Comparison of ENCODE assay signal across 8 cellular contexts in genomic region chr14:64232095-64232830, GRCh38.
DNase-seq lines count a peak whose midpoint lies in the region; ATAC-seq lines count a peak whose summit lies in the region.

No MANE protein-coding gene starts in this region.

- DNase-seq in amniotic epithelial cell (ENCODE audit: low read depth): peak; percentile 51
- DNase-seq in non-pigmented ciliary epithelial cell (ENCODE audit: low read depth): peak; percentile 81
- no peak for DNase-seq in NCI-H146 (lab: John Stamatoyannopoulos, UW)
- no peak for DNase-seq in SIG-M5 treated with dmso at 0.1 percent for 504 hours (lab: John Stamatoyannopoulos, UW; ENCODE audit: unreplicated experiment)
- DNase-seq in NK-92 (lab: John Stamatoyannopoulos, UW; ENCODE audit: unreplicated experiment): no peak
- no peak for DNase-seq in LoVo (ENCODE audit: low spot score)

- ATAC-seq in GM18870 (IDR thresholded peaks at IDR 0.05; ENCODE audit: unreplicated experiment) (peak; percentile 42), HG03196 (IDR thresholded peaks at IDR 0.05; ENCODE audit: unreplicated experiment) (peak; percentile 31)

Comparison
In these comparisons a context has a peak if more than half of its experiments do, and no peak if none do; other contexts are left out.
1. DNase-seq: peak in amniotic epithelial cell (single experiment) and non-pigmented ciliary epithelial cell (single experiment); none in NCI-H146 (single experiment), SIG-M5 treated with dmso at 0.1 percent for 504 hours (single experiment), NK-92 (single experiment) and LoVo (single experiment).